14 cellular contexts compared by ENCODE assay signal in the genomic region with DNA sequence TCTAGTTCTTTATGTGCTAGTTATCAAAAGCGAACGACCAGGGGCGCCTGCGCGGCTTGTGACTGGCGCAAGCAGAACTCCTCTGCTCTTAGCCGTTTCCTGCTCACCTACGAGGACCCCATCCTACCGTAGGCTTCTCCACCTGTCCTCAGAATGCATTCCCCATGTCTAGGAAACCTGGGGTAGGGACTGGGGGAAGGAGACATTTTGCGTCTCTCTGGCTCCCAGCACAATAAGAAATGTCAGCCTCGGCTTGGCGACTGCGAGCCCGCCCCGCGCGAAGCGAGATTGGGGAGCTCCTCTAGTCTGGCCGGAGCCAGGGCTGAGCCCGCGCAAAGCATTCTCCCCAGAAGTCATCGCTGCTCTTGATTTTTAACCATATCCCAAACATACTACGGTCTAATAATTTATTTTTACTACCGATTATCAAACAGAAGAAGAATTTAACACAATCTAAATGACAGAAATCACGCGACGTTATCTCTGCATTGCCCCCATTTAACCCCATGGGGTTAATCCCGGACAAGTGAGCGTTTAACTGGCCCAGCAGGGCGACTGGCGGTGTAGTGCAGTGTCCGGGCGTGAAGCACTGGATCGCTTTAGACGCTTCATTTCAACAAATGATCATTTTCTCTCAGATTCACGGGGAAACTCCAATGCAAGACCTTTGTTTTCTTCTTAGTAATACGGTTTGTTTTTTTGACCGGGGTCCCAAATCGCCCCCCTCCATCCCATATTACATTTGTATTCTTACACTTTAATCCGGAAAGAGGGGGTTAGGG. TPM values are rescaled to one million over a fixed set of nuclear protein-coding genes. Genes with fewer than 3 reads are reported as not detected.
DNase-seq lines count a peak whose midpoint lies in the region; ATAC-seq and TF ChIP-seq lines count a peak whose summit lies in the region.
"Had no signal": no experiment of that assay in that cellular context is flagged by ENCODE, and none has a peak within 500 bp of the region (broad histone marks: within the 10 kb centered on the region; RNA-seq: fewer than 3 reads in every experiment).

No MANE protein-coding gene starts in this region.

- H3K27ac ChIP-seq in GM23248 (no peak overlapping the region), Karpas-422 (ENCODE audit: low read length) (no peak overlapping the region)
- H3K27ac ChIP-seq: coronary artery, upper lobe of right lung had no signal

- no peak for ATAC-seq in stimulated activated naive CD8-positive, alpha-beta T cell treated with anti-CD3 and anti-CD28 coated beads, Interleukin-15, Interleukin-2, amounts not matched to agents 100 U/mL and 50 U/mL, for 24 hours
- ATAC-seq in activated naive CD8-positive, alpha-beta T cell treated with anti-CD3 and anti-CD28 coated beads, Interleukin-2, amount 50 U/mL, for 24 hours = no peak
- no peak for ATAC-seq in SK-N-SH treated with all-trans-retinoic acid at 6 μM for 48 hours

- H3K9me2 ChIP-seq in GM23248 (ENCODE audit: insufficient read depth) (no peaks in the 10 kb centered on the region), Karpas-422 (replicated peaks; ENCODE audit: insufficient read depth, low read length) (no peaks in the 10 kb centered on the region)

- in situ Hi-C loops in GM23248 (cut with MboI) = no loop called here

- 0 out of 2 replicates have a peak, but pooled peaks cover under 1% of the 10 kb centered on the region for H3K4me1 ChIP-seq in GM23248 (ENCODE audit: insufficient read depth)
- no peaks in the 10 kb centered on the region; the same call in 1 of the 2 replicates for H3K4me1 ChIP-seq in Karpas-422 (ENCODE audit: low read length)

- DNase-seq in stimulated activated naive CD8-positive, alpha-beta T cell treated with anti-CD3 and anti-CD28 coated beads, Interleukin-15, Interleukin-2, amounts not matched to agents 100 U/mL and 50 U/mL, for 24 hours = no peak
- DNase-seq in activated naive CD8-positive, alpha-beta T cell treated with anti-CD3 and anti-CD28 coated beads, Interleukin-2, amount 50 U/mL, for 24 hours = no peak
- DNase-seq in mesothelial cell of epicardium (ENCODE audit: low spot score in 2 of 2, unreplicated experiment in 2 of 2) (no peak), GM23248 (no peak), RPMI8226 (no peak), Karpas-422 (no peak)
- DNase-seq: DMS53, NCI-H2107, SHP77, upper lobe of right lung had no signal

- H3K4me3 ChIP-seq in GM23248 = no peak overlapping the region
- no peak overlapping the region for H3K4me3 ChIP-seq in Karpas-422 (ENCODE audit: low read length)

- H3K27me3 Mint-ChIP-seq in stimulated activated naive CD8-positive, alpha-beta T cell treated with anti-CD3 and anti-CD28 coated beads, Interleukin-15, Interleukin-2, amounts not matched to agents 100 ng/mL and 50 ng/mL, for 24 hours = peaks cover 90% of the 10 kb centered on the region
- peaks cover 86% of the 10 kb centered on the region for H3K27me3 Mint-ChIP-seq in activated naive CD8-positive, alpha-beta T cell treated with anti-CD3 and anti-CD28 coated beads, Interleukin-2, amount 50 U/mL, for 24 hours
- H3K27me3 Mint-ChIP-seq in mesothelial cell of epicardium (ENCODE audit: low read depth) = peaks cover 76% of the 10 kb centered on the region

- peaks cover 17% of the 10 kb centered on the region for H3K9me3 Mint-ChIP-seq in stimulated activated naive CD8-positive, alpha-beta T cell treated with anti-CD3 and anti-CD28 coated beads, Interleukin-15, Interleukin-2, amounts not matched to agents 100 ng/mL and 50 ng/mL, for 24 hours
- H3K9me3 Mint-ChIP-seq in activated naive CD8-positive, alpha-beta T cell treated with anti-CD3 and anti-CD28 coated beads, Interleukin-2, amount 50 U/mL, for 24 hours = peaks cover 26% of the 10 kb centered on the region
- no peaks in the 10 kb centered on the region for H3K9me3 Mint-ChIP-seq in mesothelial cell of epicardium

- H3K9ac ChIP-seq in GM23248 (no peak overlapping the region), Karpas-422 (ENCODE audit: low read length) (no peak overlapping the region)

- H3K27me3 ChIP-seq in GM23248 (replicated peaks; ENCODE audit: insufficient read depth) (no peaks in the 10 kb centered on the region), Karpas-422 (ENCODE audit: low read length) (no peaks in the 10 kb centered on the region)

- H3K79me2 ChIP-seq in GM23248 (ENCODE audit: insufficient read depth) = peaks cover 8% of the 10 kb centered on the region; the same call in 1 of the 2 replicates
- H3K79me2 ChIP-seq in Karpas-422 (ENCODE audit: low read length) = no peaks in the 10 kb centered on the region

- no peaks in the 10 kb centered on the region for H3K36me3 ChIP-seq in GM23248 (ENCODE audit: low read depth)
- H3K36me3 ChIP-seq in Karpas-422 (ENCODE audit: insufficient read depth, low read length) = no peaks in the 10 kb centered on the region
- H3K36me3 ChIP-seq: upper lobe of right lung had no signal

- H3K27ac Mint-ChIP-seq in stimulated activated naive CD8-positive, alpha-beta T cell treated with anti-CD3 and anti-CD28 coated beads, Interleukin-15, Interleukin-2, amounts not matched to agents 100 ng/mL and 50 ng/mL, for 24 hours = peak overlapping the region; percentile 26
- H3K27ac Mint-ChIP-seq in activated naive CD8-positive, alpha-beta T cell treated with anti-CD3 and anti-CD28 coated beads, Interleukin-2, amount 50 U/mL, for 24 hours = no peak overlapping the region
- H3K27ac Mint-ChIP-seq in mesothelial cell of epicardium = peak overlapping the region; percentile 88

- H3K4me1 Mint-ChIP-seq in stimulated activated naive CD8-positive, alpha-beta T cell treated with anti-CD3 and anti-CD28 coated beads, Interleukin-15, Interleukin-2, amounts not matched to agents 100 ng/mL and 50 ng/mL, for 24 hours (ENCODE audit: low read depth) = peaks cover 15% of the 10 kb centered on the region
- H3K4me1 Mint-ChIP-seq in activated naive CD8-positive, alpha-beta T cell treated with anti-CD3 and anti-CD28 coated beads, Interleukin-2, amount 50 U/mL, for 24 hours = peaks cover 18% of the 10 kb centered on the region
- peaks cover 74% of the 10 kb centered on the region for H3K4me1 Mint-ChIP-seq in mesothelial cell of epicardium

- no peak overlapping the region for H3K4me3 Mint-ChIP-seq in stimulated activated naive CD8-positive, alpha-beta T cell treated with anti-CD3 and anti-CD28 coated beads, Interleukin-15, Interleukin-2, amounts not matched to agents 100 ng/mL and 50 ng/mL, for 24 hours
- H3K4me3 Mint-ChIP-seq in activated naive CD8-positive, alpha-beta T cell treated with anti-CD3 and anti-CD28 coated beads, Interleukin-2, amount 50 U/mL, for 24 hours = peak overlapping the region; percentile 22
- H3K4me3 Mint-ChIP-seq in mesothelial cell of epicardium = peak overlapping the region; percentile 69

- H3F3A ChIP-seq in GM23248 (ENCODE audit: insufficient read depth) = no peaks in the 10 kb centered on the region

- no peak for TF ChIP-seq CTCF in mesothelial cell of epicardium (IDR thresholded peaks at IDR 0.05; ENCODE audit: unreplicated experiment)

- H2AFZ ChIP-seq in GM23248 (no peak overlapping the region), Karpas-422 (ENCODE audit: low read length) (no peak overlapping the region)

- H3K9me3 ChIP-seq in GM23248 (ENCODE audit: low read depth) (no peaks in the 10 kb centered on the region), Karpas-422 (ENCODE audit: low read length) (no peaks in the 10 kb centered on the region)
- H3K9me3 ChIP-seq: upper lobe of right lung had no signal

- WGBS in GM23248 (ENCODE audit: low coverage in 1 of 2, low lambda C conversion rate in 2 of 2, missing lambda C conversion rate in 2 of 2), 2 experiments = 93 to 94% methylated on average over 40 of the region's 40 CpGs

- H4K20me1 ChIP-seq in GM23248 (ENCODE audit: insufficient read depth) (no peaks in the 10 kb centered on the region), Karpas-422 (ENCODE audit: insufficient read depth, low read depth, low read length) (no peaks in the 10 kb centered on the region)

- peaks cover 9% of the 10 kb centered on the region for H3K36me3 Mint-ChIP-seq in stimulated activated naive CD8-positive, alpha-beta T cell treated with anti-CD3 and anti-CD28 coated beads, Interleukin-15, Interleukin-2, amounts not matched to agents 100 ng/mL and 50 ng/mL, for 24 hours (ENCODE audit: low read depth)
- peaks cover 5% of the 10 kb centered on the region for H3K36me3 Mint-ChIP-seq in activated naive CD8-positive, alpha-beta T cell treated with anti-CD3 and anti-CD28 coated beads, Interleukin-2, amount 50 U/mL, for 24 hours (ENCODE audit: low read depth)
- peaks cover 17% of the 10 kb centered on the region for H3K36me3 Mint-ChIP-seq in mesothelial cell of epicardium

- H3K4me2 ChIP-seq in GM23248 (ENCODE audit: unreplicated experiment) (no peak overlapping the region), Karpas-422 (ENCODE audit: low read depth, low read length, poor library complexity, severe bottlenecking) (no peak overlapping the region)

TF ChIP-seq in SK-N-SH treated with all-trans-retinoic acid at 6 μM for 48 hours, 23 proteins besides CTCF, POLR2A, EP300 and RAD21 (continues in another document):
- TF ChIP-seq POU6F1 (CRISPR knock-in tag; IDR thresholded peaks at IDR 0.05; ENCODE audit: borderline replicate concordance, low read depth) (no peak), ZNF565 (CRISPR knock-in tag; conservative IDR thresholded peaks at IDR 0.05; ENCODE audit: low read depth) (no peak)

RNA-seq across cellular contexts. Expression of gene PITX2, which starts 7.9 kb away (rescaled TPM):
- 88.7 to 99.3 TPM (median 95.5 TPM) in 3 replicates for total RNA-seq in mesothelial cell of epicardium
- total RNA-seq in GM23248 (2014; rRNA removed; shearing (Covaris generic)) = 4.3 and 5.8 TPM in 2 replicates
- 5.6 and 5.8 TPM in 2 replicates for polyA plus RNA-seq in GM23248 (2016; fragmentation: Nextera tagmentation; extraction: Ambion mirVana)
- not detected in 2 replicates for total RNA-seq in Karpas-422 (2014; rRNA removed; shearing (Covaris generic); ENCODE audit: low replicate concordance)
- total RNA-seq: lung microvascular endothelial cell, upper lobe of right lung had no signal

Comparison
In these comparisons a context has a peak if more than half of its experiments do, and no peak if none do; other contexts are left out.
1. RNA of gene PITX2, which starts 7.9 kb away (total RNA-seq): 88.7 to 99.3 TPM in mesothelial cell of epicardium; 4.3 to 5.8 TPM in GM23248 and not detected in Karpas-422; every median in the first group is over 10 times any median in the second.